8 cellular contexts compared by ENCODE assay signal in the genomic region with DNA sequence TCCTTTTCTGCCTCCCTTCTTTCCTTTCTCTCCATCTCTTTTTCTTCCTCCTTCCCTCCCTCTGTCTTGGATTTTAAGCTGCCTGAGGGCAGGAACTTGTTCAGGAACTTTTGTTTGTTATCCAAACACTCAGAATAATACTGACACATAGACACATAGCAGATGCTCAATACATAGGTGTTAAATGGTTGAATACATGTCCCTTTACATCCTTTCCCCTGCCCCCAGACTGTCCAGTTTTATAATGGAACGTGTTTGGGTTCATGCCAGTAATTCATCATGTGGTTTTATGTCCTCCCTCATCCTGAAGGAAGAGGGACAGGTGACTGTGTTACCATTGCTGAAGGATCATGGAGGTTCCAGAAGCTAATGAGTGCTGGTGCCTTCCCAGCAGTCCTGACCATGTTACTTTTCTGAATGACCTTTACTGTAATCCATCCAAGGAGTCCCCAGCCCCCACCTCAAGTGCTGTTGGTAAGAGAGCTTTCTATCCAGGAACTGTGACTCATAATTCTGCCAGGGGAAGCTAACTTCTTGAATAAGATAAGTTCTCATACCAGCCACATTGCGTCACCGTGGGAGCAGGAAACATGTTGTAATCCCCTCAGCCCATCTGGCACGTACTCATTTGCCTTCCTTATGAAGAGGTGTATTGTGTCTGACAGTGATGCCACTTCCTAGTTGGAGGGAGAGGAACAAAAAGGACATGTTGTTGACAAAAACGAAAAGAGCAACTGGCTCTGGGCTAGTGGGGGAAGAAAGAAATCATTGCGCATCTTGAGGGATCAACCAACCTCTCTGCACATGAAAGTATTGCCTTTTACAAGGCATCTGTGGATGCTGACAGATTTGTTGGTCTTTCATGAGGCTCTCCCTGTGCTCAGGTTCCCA. TPM values are rescaled to one million over a fixed set of nuclear protein-coding genes. Genes with fewer than 3 reads are reported as not detected.
DNase-seq lines count a peak whose midpoint lies in the region; ATAC-seq and TF ChIP-seq lines count a peak whose summit lies in the region.

No MANE protein-coding gene starts in this region.

- intact Hi-C loops in breast epithelium (cut with DNase I; ENCODE audit: low total_unique reads) = no loop called here

- no peak overlapping the region for H3K4me3 ChIP-seq in AG04449 (ENCODE audit: low read depth, low read length)
- H3K4me3 ChIP-seq in SK-N-MC = no peak overlapping the region
- no peak overlapping the region for H3K4me3 ChIP-seq in breast epithelium
- H3K4me3 ChIP-seq in H7 (ENCODE audit: insufficient read depth, low read depth, low read length) = no peak overlapping the region

- H3K36me3 ChIP-seq in SK-N-MC (ENCODE audit: insufficient read depth, low read length) = peaks cover 68% of the 10 kb centered on the region
- H3K36me3 ChIP-seq in breast epithelium = no peaks in the 10 kb centered on the region
- no peaks in the 10 kb centered on the region for H3K36me3 ChIP-seq in H7 (replicated peaks; ENCODE audit: control insufficient read depth, insufficient read depth, low read length)

- POLR2A ChIA-PET in AG04449 (lab: Yijun Ruan, JAX) = interaction anchor here (0.7 kb wide), 1 partner anchor 20 kb away, joined by 3 read pairs; no protein-coding TSS in a partner anchor

- no peaks in the 10 kb centered on the region for H3K4me1 ChIP-seq in breast epithelium

- peak; percentile 53 for ATAC-seq in HG02981 (IDR thresholded peaks at IDR 0.05; ENCODE audit: unreplicated experiment)

- DNase-seq in AG04449 (ENCODE audit: low read depth, low spot score) (peak; percentile 99), SK-N-MC (ENCODE audit: low read depth, low spot score) (peak; percentile 97), breast epithelium (ENCODE audit: low spot score in 2 of 2) (peak; percentile 58 to 89), kidney tubule cell (ENCODE audit: low spot score) (peak; percentile 100), H7 (no peak), NCI-H1417 (lab: John Stamatoyannopoulos, UW) (no peak)
- peak; percentile 68 for DNase-seq in stimulated activated CD4-positive, alpha-beta T cell treated with anti-CD3 and anti-CD28 coated beads, Interleukin-4, amount 100 ng/mL, for 24 hours

- no peaks in the 10 kb centered on the region for H3K27me3 ChIP-seq in breast epithelium
- no peaks in the 10 kb centered on the region for H3K27me3 ChIP-seq in H7 (ENCODE audit: control insufficient read depth, insufficient read depth, low read length)

- TF ChIP-seq CTCF in AG04449 (IDR thresholded peaks at IDR 0.05; ENCODE audit: insufficient read depth, low read length, missing control alignments) (no peak), breast epithelium (IDR thresholded peaks at IDR 0.05) (no peak)

- CTCF ChIA-PET in AG04449 (lab: Yijun Ruan, JAX) = interaction anchor here (1.5 kb wide), 1 partner anchor 11 kb away, joined by 4 read pairs; no protein-coding TSS in a partner anchor

- TF ChIP-seq POLR2A in breast epithelium (IDR thresholded peaks at IDR 0.05) = no peak

- no peak overlapping the region for H3K27ac ChIP-seq in SK-N-MC
- peak overlapping the region; percentile 40 to 77 for H3K27ac ChIP-seq in breast epithelium

- no peak overlapping the region for H3K9ac ChIP-seq in SK-N-MC (ENCODE audit: insufficient read length)

- no peaks in the 10 kb centered on the region; the same call in 1 of the 2 replicates for H3K9me3 ChIP-seq in SK-N-MC (ENCODE audit: low read depth, low read length)
- H3K9me3 ChIP-seq in breast epithelium = no peaks in the 10 kb centered on the region

RNA-seq across cellular contexts. Expression of a gene that starts 52.4 kb away (rescaled TPM):
- total RNA-seq in breast epithelium = 10 to 100 TPM; 11.8 to 15.4 (median 13.1) TPM
- total RNA-seq in H7 (2014; rRNA removed; shearing (Covaris generic)) = 3.7 and 6.5 TPM in 2 replicates

Comparison
In these comparisons a context has a peak if more than half of its experiments do, and no peak if none do; other contexts are left out.
1. DNase-seq: peak in AG04449 (single experiment), SK-N-MC (single experiment), breast epithelium (2 of 2), kidney tubule cell (single experiment) and stimulated activated CD4-positive, alpha-beta T cell treated with anti-CD3 and anti-CD28 coated beads, Interleukin-4, amount 100 ng/mL, for 24 hours (single experiment); none in H7 (single experiment) and NCI-H1417 (0 of 3).